In the genomic region with DNA sequence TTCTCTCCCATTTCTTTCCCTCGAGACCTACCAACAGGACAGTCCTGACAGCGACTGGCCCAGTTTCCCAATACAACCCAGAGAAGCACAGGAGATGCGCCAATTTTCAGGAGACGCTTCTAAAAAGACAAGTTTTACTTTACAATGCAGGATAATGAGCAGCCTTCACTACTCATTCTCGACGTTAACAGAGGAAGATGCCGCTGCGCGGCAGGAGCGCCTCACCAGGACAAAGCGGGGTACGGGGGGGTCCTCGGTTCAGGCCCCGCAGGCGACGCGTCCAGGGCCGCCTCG, we compare ENCODE assay signal across 8 cellular contexts. TPM values are rescaled to one million over a fixed set of nuclear protein-coding genes. Genes with fewer than 3 reads are reported as not detected.
A peak's percentile ranks its signal among the peaks of the same experiment; 100 is the strongest.
DNase-seq lines count a peak whose midpoint lies in the region; ATAC-seq, FAIRE-seq and TF ChIP-seq lines count a peak whose summit lies in the region.

No MANE protein-coding gene starts in this region.

- peak overlapping the region; percentile 63 for H3K9ac ChIP-seq in keratinocyte (ENCODE audit: control insufficient read depth, extremely low read depth, insufficient read depth, low read length)

- peaks cover 9% of the 10 kb centered on the region for H3K4me1 Mint-ChIP-seq in Calu3 (ENCODE audit: low read depth, unreplicated experiment)

- dilution Hi-C loops in keratinocyte (cut with MboI; ENCODE audit: extremely low pct_ligation_motif_present, low sequenced_read_pairs), result no loop called here

- BruUV-seq in Calu3 (replicated peaks; lab: Mats Ljungman, UMichigan), result no TSS peak

- H3K9me1 ChIP-seq in keratinocyte (ENCODE audit: control insufficient read depth, extremely low read depth, insufficient read depth, low read length), result no peaks in the 10 kb centered on the region

- no peak for FAIRE-seq in keratinocyte (lab: Jason Lieb, UNC)

- H3K36me3 ChIP-seq in keratinocyte (ENCODE audit: control insufficient read depth in 2 of 2, extremely low read depth in 1 of 2, insufficient read depth in 2 of 2, low read length in 2 of 2), result no peaks in the 10 kb centered on the region

- H3K27ac ChIP-seq in keratinocyte (ENCODE audit: control insufficient read depth, insufficient read depth, low read length), result no peak overlapping the region
- peak overlapping the region; percentile 42 for H3K27ac ChIP-seq in substantia nigra (ENCODE audit: low read depth, low read length, poor library complexity, severe bottlenecking)

- H3K27me3 Mint-ChIP-seq in Calu3 (ENCODE audit: unreplicated experiment), result peaks cover 4% of the 10 kb centered on the region

- DNase-seq in Calu3, result no peak
- peak; percentile 6 for DNase-seq in astrocyte of the hippocampus (ENCODE audit: low read depth, low spot score)
- DNase-seq in keratinocyte (ENCODE audit: low read depth, low spot score), result no peak
- peak in 9 of 49 donors; percentile 4 to 44 (median 14) for DNase-seq in substantia nigra (lab: John Stamatoyannopoulos, UW)
- DNase-seq in mucosa of gallbladder (ENCODE audit: low spot score), result no peak
- DNase-seq in NCI-H446 (lab: John Stamatoyannopoulos, UW), result no peak

- no peaks in the 10 kb centered on the region for H3K4me1 ChIP-seq in keratinocyte (ENCODE audit: control insufficient read depth, extremely low read depth, insufficient read depth, low read length)

- H3K27ac Mint-ChIP-seq in Calu3 (ENCODE audit: unreplicated experiment), result peak overlapping the region; percentile 36

- intact Hi-C loops in Calu3 (cut with micrococcal nuclease; ENCODE audit: unreplicated experiment), result loop anchor here (2.0 kb wide), 2 partner anchors 77 to 83 kb away; no protein-coding TSS in a partner anchor

- H3K36me3 Mint-ChIP-seq in Calu3 (ENCODE audit: insufficient read depth, unreplicated experiment), result peaks cover 13% of the 10 kb centered on the region

- peak overlapping the region; percentile 70 for H3K4me2 ChIP-seq in keratinocyte (ENCODE audit: control insufficient read depth, extremely low read depth, insufficient read depth, low read depth, low read length)

- ATAC-seq in GM19455 (IDR thresholded peaks at IDR 0.05; ENCODE audit: unreplicated experiment) (peak; percentile 34), HG03558 (IDR thresholded peaks at IDR 0.05; ENCODE audit: extremely low read depth, unreplicated experiment) (peak; percentile 2)

- H3K4me3 Mint-ChIP-seq in Calu3 (ENCODE audit: low read depth, unreplicated experiment), result peak overlapping the region; percentile 71

- H3K9me3 Mint-ChIP-seq in Calu3 (ENCODE audit: low read depth, unreplicated experiment), result no peaks in the 10 kb centered on the region

- CTCF ChIA-PET in Calu3 (lab: Charles Lee), result no interaction called here

- peak overlapping the region; percentile 61 to 75 (median 69) for H3K4me3 ChIP-seq in keratinocyte (ENCODE audit: control insufficient read depth in 2 of 3, extremely low read depth in 1 of 3, insufficient read depth in 2 of 3, low read depth in 1 of 3, low read length in 3 of 3)

- peak overlapping the region; percentile 30 for H2AFZ ChIP-seq in keratinocyte (ENCODE audit: control insufficient read depth, low read length)

- no peaks in the 10 kb centered on the region for H3K27me3 ChIP-seq in keratinocyte (ENCODE audit: control insufficient read depth, extremely low read depth, insufficient read depth, low read length)

- H3K79me2 ChIP-seq in keratinocyte (ENCODE audit: control insufficient read depth, insufficient read depth, low read length), result no peaks in the 10 kb centered on the region

- H4K20me1 ChIP-seq in keratinocyte (ENCODE audit: control insufficient read depth, extremely low read depth, insufficient read depth, low read length), result no peaks in the 10 kb centered on the region

- no peaks in the 10 kb centered on the region for H3K9me3 ChIP-seq in keratinocyte (ENCODE audit: control insufficient read depth, low read depth, low read length)

- no peak for TF ChIP-seq CTCF in Calu3 (IDR thresholded peaks at IDR 0.05; ENCODE audit: unreplicated experiment)
- no peak for TF ChIP-seq CTCF in keratinocyte (optimal IDR thresholded peaks at IDR 0.05 in 1 of 3, IDR thresholded peaks at IDR 0.05 in 1 of 3, conservative IDR thresholded peaks at IDR 0.05 in 1 of 3; ENCODE audit: extremely low read depth in 1 of 3, insufficient read depth in 2 of 3, low read length in 3 of 3)

RNA-seq across cellular contexts. Expression of a gene that starts 0.7 kb away (rescaled TPM):
- 11.1 and 12.7 TPM in 2 replicates for total RNA-seq in Calu3 (2022)
- polyA plus RNA-seq in keratinocyte, result 1.5 to 3.0 TPM (median 1.6 TPM) in 3 replicates
- polyA plus RNA-seq in keratinocyte (2011; ENCODE audit: low read depth), result 8.4 TPM
- 1.3 and 2.4 TPM in 2 replicates for polyA plus RNA-seq in keratinocyte (2011; cell fraction: cytosol; rRNA removed)
- polyA plus RNA-seq in keratinocyte (2011; cell fraction: nucleus; rRNA removed), result 5.1 and 8.5 TPM in 2 replicates
- 2.3 and 3.2 TPM in 2 replicates for polyA plus RNA-seq in keratinocyte (2012; ENCODE audit: low replicate concordance)
- 0.20 to 4.9 TPM (median 0.82 TPM) in 3 replicates for polyA minus RNA-seq in keratinocyte
- 1.7 TPM for polyA minus RNA-seq in keratinocyte (2011; cell fraction: cytosol; rRNA and poly(A)+ RNA removed)
- 2.2 and 6.4 TPM in 2 replicates for polyA minus RNA-seq in keratinocyte (2011; cell fraction: nucleus; rRNA and poly(A)+ RNA removed)
- total RNA-seq in mucosa of gallbladder, result 13.8 TPM
